9 cellular contexts compared by ENCODE assay signal in genomic region chr12:132145334-132145733, GRCh38. TPM values are rescaled to one million over a fixed set of nuclear protein-coding genes. Genes with fewer than 3 reads are reported as not detected.
DNase-seq lines count a peak whose midpoint lies in the region; FAIRE-seq and TF ChIP-seq lines count a peak whose summit lies in the region.
"Had no signal": no experiment of that assay in that cellular context is flagged by ENCODE, and none has a peak within 500 bp of the region (broad histone marks: within the 10 kb centered on the region; RNA-seq: fewer than 3 reads in every experiment).

No MANE protein-coding gene starts in this region.

- TF ChIP-seq CTCF in AG09309 (IDR thresholded peaks at IDR 0.05; ENCODE audit: control insufficient read depth, insufficient read depth, low read depth, low read length, missing control alignments), result no peak
- no peak for TF ChIP-seq CTCF in bronchial epithelial cell (IDR thresholded peaks at IDR 0.05; ENCODE audit: insufficient read depth, low read length, severe bottlenecking)
- no peak for TF ChIP-seq CTCF in prostate gland (IDR thresholded peaks at IDR 0.05)

- no peak for TF ChIP-seq POLR2A in prostate gland (IDR thresholded peaks at IDR 0.05)

- intact Hi-C loops in prostate gland (cut with DNase I), result no loop called here

- H3K27me3 ChIP-seq in HUES48 (ENCODE audit: control insufficient read depth, insufficient read depth, low read length), result no peaks in the 10 kb centered on the region
- no peaks in the 10 kb centered on the region for H3K27me3 ChIP-seq in bronchial epithelial cell (ENCODE audit: control insufficient read depth, insufficient read depth, low read length)
- no peaks in the 10 kb centered on the region for H3K27me3 ChIP-seq in muscle layer of duodenum (ENCODE audit: low read depth, low read length)
- no peaks in the 10 kb centered on the region for H3K27me3 ChIP-seq in prostate gland (replicated peaks; ENCODE audit: insufficient read depth)

- no peak for DNase-seq in AG09309 (ENCODE audit: low read depth)
- no peak for DNase-seq in bronchial epithelial cell (ENCODE audit: low read depth)
- no peak for DNase-seq in globus pallidus (ENCODE audit: low spot score)
- no peak for DNase-seq in prostate gland (ENCODE audit: low spot score)
- no peak for DNase-seq in DMS153 treated with DMSO at 0.1 percent for 48 hours (lab: John Stamatoyannopoulos, UW; ENCODE audit: unreplicated experiment)
- DNase-seq in NCI-H345 (lab: John Stamatoyannopoulos, UW), result no peak
- DNase-seq: activated CD4-positive, alpha-beta T cell treated with anti-CD3 and anti-CD28 coated beads, Interleukin-2, amount 50 U/mL, for 1 hour had no signal

- H3K27ac ChIP-seq in HUES48 (ENCODE audit: low read depth, low read length), result no peak overlapping the region
- no peak overlapping the region for H3K27ac ChIP-seq in muscle layer of duodenum (ENCODE audit: low read length)
- H3K27ac ChIP-seq in prostate gland, result no peak overlapping the region

- no peaks in the 10 kb centered on the region for H3K9me3 ChIP-seq in HUES48 (ENCODE audit: control insufficient read depth, insufficient read depth, low read length)
- no peaks in the 10 kb centered on the region for H3K9me3 ChIP-seq in muscle layer of duodenum (ENCODE audit: control insufficient read depth in 1 of 2, low read length in 2 of 2)
- no peaks in the 10 kb centered on the region for H3K9me3 ChIP-seq in prostate gland

- FAIRE-seq in bronchial epithelial cell (lab: Jason Lieb, UNC), result no peak

- H3K4me3 ChIP-seq in AG09309 (ENCODE audit: control insufficient read depth, low read depth, low read length), result peak overlapping the region; percentile 94
- peak overlapping the region; percentile 70 for H3K4me3 ChIP-seq in HUES48 (ENCODE audit: low read depth, low read length)
- H3K4me3 ChIP-seq in bronchial epithelial cell (ENCODE audit: low read depth, low read length), result peak overlapping the region; percentile 98
- peak overlapping the region; percentile 66 to 91 for H3K4me3 ChIP-seq in muscle layer of duodenum (ENCODE audit: low read depth in 1 of 2, low read length in 2 of 2)
- peak overlapping the region in 1 of 2 donors; percentile 99 for H3K4me3 ChIP-seq in prostate gland

- WGBS in prostate gland, result 63% methylated on average over 7 of the region's 7 CpGs

- H3K4me1 ChIP-seq in HUES48 (ENCODE audit: control insufficient read depth, insufficient read depth, low read length), result 0 out of 2 replicates have a peak, but pooled peaks cover 5% of the 10 kb centered on the region
- H3K4me1 ChIP-seq in muscle layer of duodenum (ENCODE audit: control insufficient read depth in 1 of 2, insufficient read depth in 2 of 2, low read length in 2 of 2), result peaks cover 4 to 24% of the 10 kb centered on the region in 2 donors
- H3K4me1 ChIP-seq in prostate gland (replicated peaks), result peaks cover 14% of the 10 kb centered on the region

- no peak overlapping the region for H3K9ac ChIP-seq in HUES48 (ENCODE audit: low read depth, low read length)

- peaks cover 45% of the 10 kb centered on the region for H3K36me3 ChIP-seq in HUES48 (ENCODE audit: control insufficient read depth, insufficient read depth, low read length)
- peaks cover 25% of the 10 kb centered on the region for H3K36me3 ChIP-seq in bronchial epithelial cell (ENCODE audit: control insufficient read depth, insufficient read depth, low read length)
- H3K36me3 ChIP-seq in muscle layer of duodenum (ENCODE audit: control insufficient read depth in 1 of 2, insufficient read depth in 2 of 2, low read length in 2 of 2), result peaks cover 20 to 30% of the 10 kb centered on the region in 2 donors
- peaks cover 9 to 10% of the 10 kb centered on the region in 2 donors for H3K36me3 ChIP-seq in prostate gland

RNA-seq across cellular contexts. Expression of gene NOC4L, which starts 1.1 kb away (rescaled TPM):
- total RNA-seq in bronchial epithelial cell (10.0 and 11.4 TPM in 2 replicates), prostate gland (10 to 100 TPM; 12.4 to 32.5 TPM)

RNA-seq across cellular contexts. Expression of gene DDX51, which starts 1.2 kb away (rescaled TPM):
- 9.0 and 10.0 TPM in 2 replicates for total RNA-seq in bronchial epithelial cell
- total RNA-seq in prostate gland, result 10 to 100 TPM; 12.7 to 29.0 TPM
